Comparison of ENCODE assay signal across 8 cellular contexts in genomic region chr9:21317956-21318923, GRCh38. TPM values are rescaled to one million over a fixed set of nuclear protein-coding genes. Genes with fewer than 3 reads are reported as not detected.
DNase-seq lines count a peak whose midpoint lies in the region; ATAC-seq and TF ChIP-seq lines count a peak whose summit lies in the region.

No MANE protein-coding gene starts in this region.

- POLR2A ChIA-PET in Caco-2 (lab: Charles Lee) = no interaction called here
- POLR2A ChIA-PET in PC-3 (lab: Charles Lee; ENCODE audit: unreplicated experiment) = no interaction called here

- H3K4me3 ChIP-seq in Caco-2 (ENCODE audit: low read depth, low read length) = no peak overlapping the region
- no peak overlapping the region for H3K4me3 ChIP-seq in PC-3 (ENCODE audit: low read length)
- H3K4me3 ChIP-seq in right lobe of liver = no peak overlapping the region
- H3K4me3 ChIP-seq in tibial nerve = no peak overlapping the region

- ATAC-seq in GM18907 (IDR thresholded peaks at IDR 0.05; ENCODE audit: unreplicated experiment) (peak; percentile 81), HG03521 (IDR thresholded peaks at IDR 0.05; ENCODE audit: unreplicated experiment) (peak; percentile 73), PC-3 (peak; percentile 76), right lobe of liver (peak; percentile 73 to 86 (median 84))

- H2AFZ ChIP-seq in PC-3 (ENCODE audit: low read length) = no peak overlapping the region

- H3K27me3 ChIP-seq in Caco-2 (replicated peaks; ENCODE audit: control insufficient read depth, insufficient read depth, low read length) (no peaks in the 10 kb centered on the region), PC-3 (ENCODE audit: low read length) (no peaks in the 10 kb centered on the region), right lobe of liver (no peaks in the 10 kb centered on the region), tibial nerve (no peaks in the 10 kb centered on the region)

- H3K9me3 Mint-ChIP-seq in Caco-2 (ENCODE audit: unreplicated experiment) (no peaks in the 10 kb centered on the region), chondrocyte (ENCODE audit: low read depth) (no peaks in the 10 kb centered on the region)

- H3K79me2 ChIP-seq in PC-3 (ENCODE audit: low read length) = no peaks in the 10 kb centered on the region

- no peak overlapping the region for H3K27ac ChIP-seq in PC-3 (ENCODE audit: low read length)
- H3K27ac ChIP-seq in right lobe of liver = no peak overlapping the region
- H3K27ac ChIP-seq in tibial nerve = no peak overlapping the region

- H3K4me2 ChIP-seq in PC-3 (ENCODE audit: low read length) = 0 out of 2 replicates have a peak overlapping the region, but pooled peaks have one; percentile 5

- BruUV-seq in Caco-2 (replicated peaks; lab: Mats Ljungman, UMichigan) (no TSS peak), PC-3 (replicated peaks; lab: Mats Ljungman, UMichigan) (no TSS peak)

- no peak for TF ChIP-seq POLR2A in right lobe of liver (IDR thresholded peaks at IDR 0.05)
- TF ChIP-seq POLR2A in tibial nerve (IDR thresholded peaks at IDR 0.05) = no peak

- no peaks in the 10 kb centered on the region for H4K20me1 ChIP-seq in PC-3 (ENCODE audit: low read length)

- H3K9ac ChIP-seq in PC-3 (ENCODE audit: low read length) = no peak overlapping the region

- H3K36me3 ChIP-seq in Caco-2 (ENCODE audit: control insufficient read depth, insufficient read depth, low read length) (no peaks in the 10 kb centered on the region), PC-3 (ENCODE audit: low read depth, low read length) (no peaks in the 10 kb centered on the region), right lobe of liver (peaks cover 0 to 1% (median 0%) of the 10 kb centered on the region in 4 donors), tibial nerve (peaks cover 0 to 22% (median 0%) of the 10 kb centered on the region in 3 donors)

- no peaks in the 10 kb centered on the region for H3K9me2 ChIP-seq in PC-3 (replicated peaks; ENCODE audit: low read length)

- peak; percentile 48 to 65 for TF ChIP-seq CTCF in Caco-2 (IDR thresholded peaks at IDR 0.05; ENCODE audit: insufficient read depth in 1 of 2, low read depth in 1 of 2, low read length in 1 of 2, severe bottlenecking in 1 of 2, unreplicated experiment in 1 of 2)
- peak; percentile 62 for TF ChIP-seq CTCF in PC-3 (conservative IDR thresholded peaks at IDR 0.05; ENCODE audit: low read depth, low read length)
- TF ChIP-seq CTCF in chondrocyte (IDR thresholded peaks at IDR 0.05) = peak; percentile 91
- peak; percentile 53 to 72 (median 69) for TF ChIP-seq CTCF in right lobe of liver (IDR thresholded peaks at IDR 0.05)
- peak; percentile 45 to 75 (median 59) for TF ChIP-seq CTCF in tibial nerve (IDR thresholded peaks at IDR 0.05)

- H3K4me1 Mint-ChIP-seq in Caco-2 (ENCODE audit: low read depth, unreplicated experiment) = peaks cover 5% of the 10 kb centered on the region
- peaks cover 5% of the 10 kb centered on the region for H3K4me1 Mint-ChIP-seq in chondrocyte (ENCODE audit: low read depth)

- CTCF ChIA-PET in Caco-2 (lab: Charles Lee) (interaction anchor here (0.6 to 1.3 kb wide), 7 partner anchors 15 to 1102 kb away, joined by 3 to 9 read pairs (median 4); no protein-coding TSS in a partner anchor), PC-3 (lab: Charles Lee) (interaction anchor here (0.6 to 1.5 kb wide), 4 partner anchors 11 to 691 kb away, joined by 3 to 30 read pairs (median 8); partner anchors contain the start of gene CDKN2B)

- H3F3A ChIP-seq in PC-3 (ENCODE audit: low read length, unreplicated experiment) = no peaks in the 10 kb centered on the region

- no peak for TF ChIP-seq EP300 in tibial nerve (IDR thresholded peaks at IDR 0.05)

- no peak overlapping the region for H3K27ac Mint-ChIP-seq in Caco-2 (ENCODE audit: unreplicated experiment)
- H3K27ac Mint-ChIP-seq in chondrocyte (ENCODE audit: unreplicated experiment) = no peak overlapping the region

- H3K9me3 ChIP-seq in Caco-2 (no peaks in the 10 kb centered on the region), PC-3 (ENCODE audit: low read length) (no peaks in the 10 kb centered on the region), right lobe of liver (no peaks in the 10 kb centered on the region), tibial nerve (no peaks in the 10 kb centered on the region)

- H3K4me3 Mint-ChIP-seq in Caco-2 (ENCODE audit: unreplicated experiment) (no peak overlapping the region), chondrocyte (ENCODE audit: unreplicated experiment) (no peak overlapping the region)

- peak in 1 of 2 experiments; percentile 39 for DNase-seq in Caco-2
- DNase-seq in PC-3 = peak; percentile 64
- DNase-seq in chondrocyte (ENCODE audit: low spot score) = no peak
- DNase-seq in right lobe of liver = no peak
- DNase-seq in tibial nerve (ENCODE audit: low spot score in 2 of 2) = peak in 1 of 2 donors; percentile 51
- DNase-seq in activated CD4-positive, CD25-positive, alpha-beta regulatory T cell treated with anti-CD3 and anti-CD28 coated beads, Interleukin-2, amount 50 U/mL, for 72 hours = no peak

- H3K36me3 Mint-ChIP-seq in Caco-2 (ENCODE audit: insufficient read depth, unreplicated experiment) (peaks cover 11% of the 10 kb centered on the region), chondrocyte (ENCODE audit: low read depth) (peaks cover 10% of the 10 kb centered on the region)

- 10% methylated on average over 6 of the region's 7 CpGs for WGBS in right lobe of liver (ENCODE audit: insufficient coverage, low coverage, low lambda C conversion rate, missing lambda C conversion rate)
- 16 to 17% methylated on average over 7 of the region's 7 CpGs for WGBS in tibial nerve, 2 donors

- H3K4me1 ChIP-seq in Caco-2 (no peaks in the 10 kb centered on the region), PC-3 (ENCODE audit: insufficient read depth, low read length) (no peaks in the 10 kb centered on the region), right lobe of liver (peaks cover 0 to 11% (median 0%) of the 10 kb centered on the region in 4 donors), tibial nerve (peaks cover 0 to 23% (median 0%) of the 10 kb centered on the region in 4 donors)

- H3K27me3 Mint-ChIP-seq in Caco-2 (ENCODE audit: insufficient read depth, unreplicated experiment) (peaks cover 9% of the 10 kb centered on the region), chondrocyte (ENCODE audit: low read depth) (peaks cover 15% of the 10 kb centered on the region)

- intact Hi-C loops in Caco-2 (cut with micrococcal nuclease; ENCODE audit: unreplicated experiment) = loop anchor here (1.0 to 10.0 kb wide), 4 partner anchors 78 to 471 kb away; partner anchors contain the start of gene IFNA4
- intact Hi-C loops in PC-3 (cut with micrococcal nuclease) = loop anchor here (2.0 kb wide), 3 partner anchors 65 to 471 kb away; no protein-coding TSS in a partner anchor
- intact Hi-C loops in right lobe of liver (cut with DNase I) = no loop called here

RNA-seq across cellular contexts. Expression of gene IFNA5, which starts 13.1 kb away (rescaled TPM):
- total RNA-seq in Caco-2 (2022) (not detected in 2 replicates), PC-3 (2014; rRNA removed) (not detected in 2 replicates), chondrocyte (not detected in 3 replicates), right lobe of liver (not detected), tibial nerve (under 1 TPM in 1 of 4 donors, not detected in 3; 0.90 TPM)

RNA-seq across cellular contexts. Expression of gene KLHL9, which starts 17.0 kb away (rescaled TPM):
- total RNA-seq in Caco-2 (2022) (13.0 and 13.5 TPM in 2 replicates), PC-3 (2014; rRNA removed) (7.5 and 11.2 TPM in 2 replicates), chondrocyte (27.6 to 32.6 TPM (median 28.9 TPM) in 3 replicates), right lobe of liver (10 to 100 TPM in 2 of 6 experiments, 1 to 10 TPM in 4; 5.9 to 11.7 (median 8.7) TPM), tibial nerve (10 to 100 TPM; 19.8 to 30.2 (median 25.7) TPM)

RNA-seq across cellular contexts. Expression of gene IFNA6, which starts 32.4 kb away (rescaled TPM):
- total RNA-seq in Caco-2 (2022) = not detected in 2 replicates
- total RNA-seq in PC-3 (2014; rRNA removed) = not detected in 2 replicates
- not detected in 3 replicates for total RNA-seq in chondrocyte
- not detected for total RNA-seq in right lobe of liver
- not detected for total RNA-seq in tibial nerve

RNA-seq across cellular contexts. Expression of gene IFNA13, which starts 49.6 kb away (rescaled TPM):
- total RNA-seq in Caco-2 (2022) (not detected in 2 replicates), PC-3 (2014; rRNA removed) (not detected in 2 replicates), chondrocyte (not detected in 3 replicates), right lobe of liver (not detected), tibial nerve (not detected)

Comparison
In these comparisons a context has a peak if more than half of its experiments do, and no peak if none do; other contexts are left out.
1. intact Hi-C loops: an anchor here in Caco-2 (1.0 to 10.0 kb wide) and PC-3 (2.0 kb wide); none called in right lobe of liver.